24 cellular contexts compared by ENCODE assay signal in the genomic region with DNA sequence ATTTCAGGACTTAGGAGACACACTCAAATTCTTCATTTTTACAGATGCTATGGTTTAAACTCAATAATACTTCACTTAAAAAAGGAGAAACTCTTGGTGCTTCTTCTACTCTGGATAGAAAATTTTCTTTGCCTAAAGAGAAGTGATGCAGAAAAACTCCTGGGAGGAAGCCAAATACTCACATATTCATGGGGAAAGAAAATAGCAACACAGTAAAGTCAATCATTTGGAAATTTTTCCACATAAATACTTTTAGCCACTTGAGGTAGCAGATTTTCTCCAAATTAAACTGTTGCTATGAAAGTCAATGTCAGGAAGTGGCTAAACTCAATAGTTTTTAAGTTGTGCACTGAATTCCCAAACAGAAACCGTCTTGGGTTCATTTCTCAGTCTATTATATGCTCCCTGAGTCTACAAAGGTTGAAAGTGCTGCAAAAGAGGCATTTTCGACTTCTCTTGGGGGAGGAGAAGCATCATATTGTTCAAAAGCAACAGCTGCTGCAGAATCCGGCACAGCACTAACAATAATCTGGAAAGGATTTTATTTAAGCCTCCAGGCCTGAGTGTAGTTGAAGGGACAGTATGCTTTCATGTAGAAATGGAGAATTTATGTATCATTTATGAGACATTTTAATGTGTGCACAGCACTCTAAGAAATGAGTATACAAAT.
A peak's percentile ranks its signal among the peaks of the same experiment; 100 is the strongest.
DNase-seq lines count a peak whose midpoint lies in the region; ATAC-seq and TF ChIP-seq lines count a peak whose summit lies in the region.
"Had no signal": no experiment of that assay in that cellular context is flagged by ENCODE, and none has a peak within 500 bp of the region (broad histone marks: within the 10 kb centered on the region; RNA-seq: fewer than 3 reads in every experiment).

No MANE protein-coding gene starts in this region.

- no peaks in the 10 kb centered on the region for H3K36me3 Mint-ChIP-seq in osteocyte (ENCODE audit: unreplicated experiment)
- H3K36me3 Mint-ChIP-seq: CD4-positive, CD25-positive, alpha-beta regulatory T cell; IgD-negative memory B cell had no signal

- H3K27me3 ChIP-seq in spleen (replicated peaks in 1 of 7): peaks cover 0 to 23% (median 4%) of the 10 kb centered on the region in 7 donors
- H3K27me3 ChIP-seq: BE2C had no signal

- peaks cover 56% of the 10 kb centered on the region for H3K4me1 Mint-ChIP-seq in osteocyte (ENCODE audit: unreplicated experiment)
- H3K4me1 Mint-ChIP-seq: CD4-positive, CD25-positive, alpha-beta regulatory T cell had no signal

- no peaks in the 10 kb centered on the region for H3K36me3 ChIP-seq in spleen
- H3K36me3 ChIP-seq: BE2C had no signal

- no peak overlapping the region for H3K4me3 Mint-ChIP-seq in osteocyte (ENCODE audit: unreplicated experiment)
- H3K4me3 Mint-ChIP-seq: CD4-positive, CD25-positive, alpha-beta regulatory T cell; IgD-negative memory B cell had no signal

- H3K27ac Mint-ChIP-seq in osteocyte (ENCODE audit: unreplicated experiment): peak overlapping the region; percentile 29
- H3K27ac Mint-ChIP-seq: CD4-positive, CD25-positive, alpha-beta regulatory T cell; IgD-negative memory B cell had no signal

- H3K9me3 ChIP-seq in spleen: no peaks in the 10 kb centered on the region
- H3K9me3 ChIP-seq: BE2C, Caco-2 had no signal

- no peak overlapping the region for H3K27ac ChIP-seq in spleen
- H3K27ac ChIP-seq: GM23248 had no signal

- WGBS in spleen, 5 donors: 68 to 83% (median 76%) methylated on average over 3 of the region's 3 CpGs

- no peaks in the 10 kb centered on the region for H3K27me3 Mint-ChIP-seq in osteocyte (ENCODE audit: unreplicated experiment)

- DNase-seq in NCI-H82 (lab: John Stamatoyannopoulos, UW) (peak; percentile 23), NCI-H82 treated with DMSO at 0.1 percent for 48 hours (lab: John Stamatoyannopoulos, UW; ENCODE audit: unreplicated experiment) (no peak), glomerular visceral epithelial cell (ENCODE audit: extremely low spot score) (peak; percentile 12), osteocyte (ENCODE audit: extremely low spot score, unreplicated experiment) (no peak), spleen (no peak), ureter (ENCODE audit: low spot score) (no peak), GM19240 (ENCODE audit: insufficient read length, low spot score) (no peak)
- DNase-seq: 8988T; BE2C; Caco-2; CD4-positive, CD25-positive, alpha-beta regulatory T cell; DMS153; GF-D8; GM23248; HCEC 1CT; Karpas-422; NCI-H1048; NCI-H1436; NCI-H2029; NCI-H446; SHP77 had no signal

- H3K4me1 ChIP-seq in spleen: peaks cover 0 to 7% (median 0%) of the 10 kb centered on the region in 6 donors
- H3K4me1 ChIP-seq: BE2C had no signal

- no peak overlapping the region for H3K4me3 ChIP-seq in spleen
- H3K4me3 ChIP-seq: GM12878, GM23248 had no signal

- intact Hi-C loops in spleen (cut with DNase I; ENCODE audit: low total_unique reads): no loop called here

- no peak for ATAC-seq in GM19324 (IDR thresholded peaks at IDR 0.05; ENCODE audit: low FRiP score, unreplicated experiment)
- ATAC-seq: GM12878 had no signal

- H3K9me3 Mint-ChIP-seq in osteocyte (ENCODE audit: unreplicated experiment): no peaks in the 10 kb centered on the region
- H3K9me3 Mint-ChIP-seq: CD4-positive, CD25-positive, alpha-beta regulatory T cell; IgD-negative memory B cell had no signal

- no peak for TF ChIP-seq CTCF in osteocyte (IDR thresholded peaks at IDR 0.05)
- TF ChIP-seq CTCF in spleen (IDR thresholded peaks at IDR 0.05 in 8 of 11, conservative IDR thresholded peaks at IDR 0.05 in 3 of 11): no peak

- TF ChIP-seq POLR2A in spleen (IDR thresholded peaks at IDR 0.05): no peak

Comparison
In these comparisons a context has a peak if more than half of its experiments do, and no peak if none do; other contexts are left out.
1. DNase-seq: peak in NCI-H82 (single experiment) and glomerular visceral epithelial cell (single experiment); none in NCI-H82 treated with DMSO at 0.1 percent for 48 hours (single experiment), osteocyte (single experiment), spleen (single experiment), ureter (single experiment) and GM19240 (single experiment).